In genomic region chr20:44478188-44478587, GRCh38 we compare ENCODE assay signal across 29 cellular contexts. TPM values are rescaled to one million over a fixed set of nuclear protein-coding genes. Genes with fewer than 3 reads are reported as not detected.
DNase-seq lines count a peak whose midpoint lies in the region; ATAC-seq and TF ChIP-seq lines count a peak whose summit lies in the region.
"Had no signal": no experiment of that assay in that cellular context is flagged by ENCODE, and none has a peak within 500 bp of the region (broad histone marks: within the 10 kb centered on the region; RNA-seq: fewer than 3 reads in every experiment).

No MANE protein-coding gene starts in this region.

- H3K4me1 Mint-ChIP-seq in activated naive CD4-positive, alpha-beta T cell treated with anti-CD3 and anti-CD28 coated beads, Interleukin-2, amount 50 U/mL, for 24 hours = peaks cover 29% of the 10 kb centered on the region
- peaks cover 28 to 30% of the 10 kb centered on the region in 2 donors for H3K4me1 Mint-ChIP-seq in immature natural killer cell

- no peaks in the 10 kb centered on the region for H3K27me3 ChIP-seq in RWPE2 (ENCODE audit: insufficient read depth, poor library complexity, severe bottlenecking)
- no peaks in the 10 kb centered on the region for H3K27me3 ChIP-seq in vagina
- H3K27me3 ChIP-seq: BE2C, brain microvascular endothelial cell, heart left ventricle, SJSA1, testis, uterus had no signal

- H3K27ac Mint-ChIP-seq in activated naive CD4-positive, alpha-beta T cell treated with anti-CD3 and anti-CD28 coated beads, Interleukin-2, amount 50 U/mL, for 24 hours = peak overlapping the region; percentile 38
- H3K27ac Mint-ChIP-seq in immature natural killer cell = peak overlapping the region; percentile 11 to 81 (median 66)

- no peaks in the 10 kb centered on the region for H3K27me3 Mint-ChIP-seq in activated naive CD4-positive, alpha-beta T cell treated with anti-CD3 and anti-CD28 coated beads, Interleukin-2, amount 50 U/mL, for 24 hours
- H3K27me3 Mint-ChIP-seq in immature natural killer cell (ENCODE audit: low read depth in 3 of 3) = peaks cover 0 to 11% (median 3%) of the 10 kb centered on the region in 3 donors
- H3K27me3 Mint-ChIP-seq: T-cell had no signal

- H3K9me3 Mint-ChIP-seq in activated naive CD4-positive, alpha-beta T cell treated with anti-CD3 and anti-CD28 coated beads, Interleukin-2, amount 50 U/mL, for 24 hours = no peaks in the 10 kb centered on the region
- H3K9me3 Mint-ChIP-seq in immature natural killer cell = no peaks in the 10 kb centered on the region
- H3K9me3 Mint-ChIP-seq: T-cell had no signal

- intact Hi-C loops in vagina (cut with DNase I) = loop anchor here (10.0 kb wide), 1 partner anchor 137 kb away; no protein-coding TSS in a partner anchor

- TF ChIP-seq POLR2A in vagina (IDR thresholded peaks at IDR 0.05) = no peak

- H3K9me3 ChIP-seq in RWPE2 (ENCODE audit: severe bottlenecking) (no peaks in the 10 kb centered on the region), vagina (no peaks in the 10 kb centered on the region)
- H3K9me3 ChIP-seq: BE2C, heart left ventricle, psoas muscle, SJSA1, testis, uterus had no signal

- H3K4me1 ChIP-seq in RWPE2 (ENCODE audit: insufficient read depth, poor library complexity, severe bottlenecking) (peaks cover 11% of the 10 kb centered on the region), vagina (peaks cover 20% of the 10 kb centered on the region)
- H3K4me1 ChIP-seq: BE2C, uterus had no signal

- H3K27ac ChIP-seq in RWPE2 (ENCODE audit: poor library complexity, severe bottlenecking) (peak overlapping the region; percentile 41), vagina (peak overlapping the region; percentile 37)
- H3K27ac ChIP-seq: brain microvascular endothelial cell, heart left ventricle, KMS-11, psoas muscle, SJSA1, uterus had no signal

- DNase-seq in activated naive CD4-positive, alpha-beta T cell treated with Interleukin-2 at 50 U/mL for 16 hours = no peak
- DNase-seq in RWPE2 (ENCODE audit: low spot score) (no peak), immature natural killer cell (no peak), vagina (ENCODE audit: extremely low spot score in 2 of 2) (no peak)
- no peak for DNase-seq in activated CD4-positive, CD25-positive, alpha-beta regulatory T cell treated with anti-CD3 and anti-CD28 coated beads, Interleukin-2, amount 50 U/mL, for 72 hours
- DNase-seq: activated gamma-delta T cell treated with Interleukin-2 at 50 U/mL for 16 hours; activated T-cell treated with anti-CD3 and anti-CD28 coated beads, Interleukin-2, amount 50 U/mL, for 1 hour; BE2C; brain microvascular endothelial cell; Calu3; DND-41; effector CD4-positive, alpha-beta T cell; HCEC 1CT; heart left ventricle; NCI-H1417; NCI-H2029 treated with DMSO at 0.1 percent for 48 hours; NCI-H2227 treated with DMSO at 0.1 percent for 48 hours; NCI-H69; psoas muscle; stimulated activated naive CD8-positive, alpha-beta T cell treated with anti-CD3 and anti-CD28 coated beads, Interleukin-15, Interleukin-2, amounts not matched to agents 100 U/mL and 50 U/mL, for 24 hours; T-cell; testis; uterus had no signal

- TF ChIP-seq CTCF in RWPE2 (IDR thresholded peaks at IDR 0.05; ENCODE audit: poor library complexity, severe bottlenecking) = no peak
- no peak for TF ChIP-seq CTCF in vagina (IDR thresholded peaks at IDR 0.05)

- ATAC-seq in RWPE2 (ENCODE audit: low read depth) (no peak), GM21528 (IDR thresholded peaks at IDR 0.05; ENCODE audit: low FRiP score, unreplicated experiment) (no peak), GM21737 (IDR thresholded peaks at IDR 0.05; ENCODE audit: unreplicated experiment) (no peak)
- ATAC-seq: heart left ventricle; psoas muscle; stimulated activated naive CD8-positive, alpha-beta T cell treated with anti-CD3 and anti-CD28 coated beads, Interleukin-15, Interleukin-2, amounts not matched to agents 100 U/mL and 50 U/mL, for 24 hours; T-cell had no signal

- no peak overlapping the region for H3K4me3 Mint-ChIP-seq in activated naive CD4-positive, alpha-beta T cell treated with anti-CD3 and anti-CD28 coated beads, Interleukin-2, amount 50 U/mL, for 24 hours
- no peak overlapping the region for H3K4me3 Mint-ChIP-seq in immature natural killer cell
- H3K4me3 Mint-ChIP-seq: T-cell had no signal

- H3K36me3 ChIP-seq in RWPE2 (ENCODE audit: low read depth) (peaks cover 34% of the 10 kb centered on the region), vagina (peaks cover 0 to 27% of the 10 kb centered on the region in 2 donors)
- H3K36me3 ChIP-seq: uterus had no signal

- peaks cover 8% of the 10 kb centered on the region for H3K36me3 Mint-ChIP-seq in activated naive CD4-positive, alpha-beta T cell treated with anti-CD3 and anti-CD28 coated beads, Interleukin-2, amount 50 U/mL, for 24 hours
- peaks cover 0 to 18% (median 13%) of the 10 kb centered on the region in 3 donors for H3K36me3 Mint-ChIP-seq in immature natural killer cell

- no peak overlapping the region for H3K4me3 ChIP-seq in RWPE2 (ENCODE audit: severe bottlenecking)
- no peak overlapping the region for H3K4me3 ChIP-seq in vagina
- H3K4me3 ChIP-seq: heart left ventricle, lung, psoas muscle, SJSA1, testis, uterus had no signal

RNA-seq across cellular contexts. Expression of gene TTPAL, which starts 2.5 kb away (rescaled TPM):
- polyA plus RNA-seq in immature natural killer cell = 10 to 100 TPM in 1 of 3 donors, 1 to 10 TPM in 2; 5.0 to 13.8 (median 5.6) TPM
- 16.0 TPM for total RNA-seq in vagina

RNA-seq across cellular contexts. Expression of gene SERINC3, which starts 43.7 kb away (rescaled TPM):
- 100 to 1,000 TPM; 180 to 266 (median 215) TPM for polyA plus RNA-seq in immature natural killer cell
- total RNA-seq in vagina = 77.3 TPM
